In the genomic region with DNA sequence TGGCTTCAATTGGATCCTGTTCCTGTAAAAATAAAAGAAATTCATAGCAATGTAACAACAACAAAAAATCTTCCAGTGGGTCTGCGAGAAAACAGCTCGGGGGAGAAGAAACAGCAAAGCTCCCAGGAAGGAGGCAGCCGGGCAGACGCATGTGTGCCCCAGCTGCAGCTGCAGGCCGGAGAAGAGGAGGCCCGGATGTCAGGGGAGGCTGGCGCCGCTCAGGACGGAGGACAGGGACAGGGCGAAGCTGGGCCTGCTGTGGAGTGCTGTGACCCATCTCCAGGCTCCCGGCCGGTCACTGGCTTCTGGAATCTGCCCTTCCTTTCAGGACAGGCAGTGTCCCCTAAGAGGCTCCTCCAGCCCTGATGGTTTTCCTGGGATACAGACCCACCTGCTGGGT, we compare ENCODE assay signal across 20 cellular contexts.
"Had no signal": no experiment of that assay in that cellular context is flagged by ENCODE, and none has a peak within 500 bp of the region (broad histone marks: within the 10 kb centered on the region; RNA-seq: fewer than 3 reads in every experiment).

No MANE protein-coding gene starts in this region.

- ATAC-seq: esophagus mucosa; gastroesophageal sphincter; right cardiac atrium; stimulated activated naive CD8-positive, alpha-beta T cell treated with anti-CD3 and anti-CD28 coated beads, Interleukin-15, Interleukin-2, amounts not matched to agents 100 U/mL and 50 U/mL, for 24 hours; upper lobe of right lung had no signal

- DNase-seq: cortex of kidney; effector memory CD4-positive, alpha-beta T cell; immature natural killer cell; kidney; left cardiac atrium; mesenchymal stem cell; naive B cell; nephron progenitor cell; posterior cingulate gyrus; right cardiac atrium; stimulated activated CD4-positive, alpha-beta T cell treated with anti-CD3 and anti-CD28 coated beads, Interleukin-4, amount 100 ng/mL, for 1 hour; stimulated activated CD8-positive, alpha-beta memory T cell treated with anti-CD3 and anti-CD28 coated beads, Interleukin-4, amount 100 ng/mL, for 48 hours; stimulated activated naive CD8-positive, alpha-beta T cell treated with anti-CD3 and anti-CD28 coated beads, Interleukin-15, Interleukin-2, amounts not matched to agents 100 U/mL and 50 U/mL, for 24 hours; upper lobe of right lung had no signal

- H3K4me3 ChIP-seq: dorsolateral prefrontal cortex, gastroesophageal sphincter, lung, tibial artery, upper lobe of right lung, vagina had no signal

- H3K27ac ChIP-seq: dorsolateral prefrontal cortex, tibial artery, vagina had no signal

- H3K36me3 ChIP-seq: gastroesophageal sphincter, tibial artery, upper lobe of right lung, vagina had no signal

- H3K27me3 ChIP-seq: dorsolateral prefrontal cortex, gastroesophageal sphincter, tibial artery, upper lobe of right lung, vagina had no signal

- H3K4me1 ChIP-seq: gastroesophageal sphincter, vagina had no signal
